ENCODE assay signal across 36 cellular contexts in the genomic region with DNA sequence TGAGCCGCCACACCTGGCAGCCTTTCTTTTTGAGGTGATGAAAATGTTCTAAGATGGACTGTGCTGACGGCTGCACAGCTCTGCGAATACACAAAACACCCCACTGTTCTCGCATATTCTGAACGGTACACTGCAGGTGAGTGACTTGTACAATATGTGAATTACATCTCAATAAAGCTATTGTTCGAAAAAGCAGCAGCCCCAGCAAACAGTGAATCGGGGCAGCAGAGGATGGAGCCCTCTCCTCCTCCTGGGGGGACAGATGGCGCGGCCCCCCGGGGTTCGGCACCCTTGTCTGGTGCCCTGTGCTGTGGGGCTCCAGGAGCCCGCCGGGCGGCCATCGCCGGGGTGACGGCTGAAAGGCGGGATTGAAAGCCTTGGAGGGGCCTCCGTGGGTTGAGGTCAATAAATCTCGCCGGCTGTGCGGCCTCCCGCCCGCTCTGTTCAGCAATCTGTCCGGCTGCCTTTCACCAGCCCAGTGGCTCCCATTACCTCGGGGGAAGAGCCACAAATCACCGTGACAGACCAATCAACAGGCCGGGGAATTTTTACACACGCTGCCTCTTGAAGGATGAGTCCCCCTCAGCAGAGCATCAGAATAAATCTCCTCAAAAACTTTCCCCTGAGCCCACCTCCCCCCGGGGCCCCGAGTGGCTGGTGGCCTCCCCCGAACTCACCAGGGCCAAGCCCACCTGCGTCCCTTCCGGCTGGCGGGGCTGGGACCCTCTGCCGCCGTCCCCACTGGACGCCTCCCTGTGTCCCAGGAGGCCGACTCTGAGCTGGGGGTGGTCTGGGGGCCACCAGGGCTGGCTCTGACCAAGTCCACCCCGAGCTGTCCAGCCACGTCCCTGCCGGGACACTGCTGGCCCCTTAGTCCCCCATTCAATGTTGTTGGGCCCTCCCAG. TPM values are rescaled to one million over a fixed set of nuclear protein-coding genes. Genes with fewer than 3 reads are reported as not detected.
"Had no signal": no experiment of that assay in that cellular context is flagged by ENCODE, and none has a peak within 500 bp of the region (broad histone marks: within the 10 kb centered on the region; RNA-seq: fewer than 3 reads in every experiment).

No MANE protein-coding gene starts in this region.

- H3K36me3 ChIP-seq: adrenal gland, breast epithelium, SJCRH30 had no signal

- H3K27ac ChIP-seq: adrenal gland, body of pancreas, breast epithelium, PC-9, RWPE1, SJCRH30, SK-N-MC had no signal

- H3K9me3 ChIP-seq: adrenal gland, body of pancreas, breast epithelium had no signal

- H3K4me3 Mint-ChIP-seq: activated CD4-positive, alpha-beta T cell treated with anti-CD3 and anti-CD28 coated beads for 36 hours; activated CD4-positive, alpha-beta T cell treated with anti-CD3 and anti-CD28 coated beads, Interleukin-2, amount 10 ng/mL, durations not matched to agents 7 days and 5 days; activated CD8-positive, alpha-beta T cell treated with anti-CD3 and anti-CD28 coated beads, Interleukin-2, amount 10 ng/mL, durations not matched to agents 7 days and 5 days; activated naive CD4-positive, alpha-beta T cell treated with anti-CD3 and anti-CD28 coated beads for 36 hours; activated T-cell treated with anti-CD3 and anti-CD28 coated beads, Interleukin-2, amount 50 U/mL, for 4 hours; activated T-helper 1 cell treated with anti-CD3 and anti-CD28 coated beads, Interleukin-12 subunit alpha, Interleukin-12 subunit beta, Interleukin-2, Interleukin-4 antibody, amounts not matched to agents 30 ng/mL and 10 ng/mL and 1 ng/mL, durations not matched to agents 14 hours and 24 hours and 36 hours had no signal

- H3K9me3 Mint-ChIP-seq: activated CD4-positive, alpha-beta T cell treated with anti-CD3 and anti-CD28 coated beads, Interleukin-2, amount 10 ng/mL, durations not matched to agents 7 days and 5 days; activated naive CD4-positive, alpha-beta T cell treated with anti-CD3 and anti-CD28 coated beads for 36 hours; activated naive CD4-positive, alpha-beta T cell treated with anti-CD3 and anti-CD28 coated beads, Interleukin-2, amount 50 U/mL, for 72 hours; activated T-cell treated with anti-CD3 and anti-CD28 coated beads, Interleukin-2, amount 50 U/mL, for 4 hours; activated T-helper 1 cell treated with anti-CD3 and anti-CD28 coated beads, Interleukin-12 subunit alpha, Interleukin-12 subunit beta, Interleukin-2, Interleukin-4 antibody, amounts not matched to agents 30 ng/mL and 10 ng/mL and 1 ng/mL, durations not matched to agents 14 hours and 24 hours and 36 hours had no signal

- ATAC-seq: activated CD4-positive, alpha-beta T cell treated with anti-CD3 and anti-CD28 coated beads for 36 hours; activated CD4-positive, CD25-positive, alpha-beta regulatory T cell treated with anti-CD3 and anti-CD28 coated beads, Interleukin-2, amount 50 U/mL, for 24 hours; activated CD8-positive, alpha-beta T cell treated with anti-CD3 and anti-CD28 coated beads, Interleukin-2, amount 10 ng/mL, durations not matched to agents 7 days and 5 days; activated naive CD4-positive, alpha-beta T cell treated with anti-CD3 and anti-CD28 coated beads, Interleukin-2, amount 50 U/mL, for 72 hours; activated T-cell treated with anti-CD3 and anti-CD28 coated beads, Interleukin-2, amount 50 U/mL, for 4 hours; body of pancreas had no signal

- H3K36me3 Mint-ChIP-seq: activated naive CD4-positive, alpha-beta T cell treated with anti-CD3 and anti-CD28 coated beads, Interleukin-2, amount 50 U/mL, for 72 hours had no signal

- DNase-seq: activated CD4-positive, alpha-beta T cell treated with anti-CD3 and anti-CD28 coated beads for 36 hours; activated CD4-positive, alpha-beta T cell treated with anti-CD3 and anti-CD28 coated beads, Interleukin-2, amount 10 ng/mL, durations not matched to agents 7 days and 5 days; activated CD4-positive, alpha-beta T cell treated with anti-CD3 and anti-CD28 coated beads, Interleukin-2, amount 50 U/mL, for 48 hours; activated CD8-positive, alpha-beta memory T cell treated with anti-CD3 and anti-CD28 coated beads, Interleukin-2, amount 50 U/mL, for 4 hours; activated CD8-positive, alpha-beta T cell treated with anti-CD3 and anti-CD28 coated beads, Interleukin-2, amount 10 ng/mL, durations not matched to agents 7 days and 5 days; activated gamma-delta T cell treated with Interleukin-2 at 50 U/mL for 16 hours; activated naive CD4-positive, alpha-beta T cell treated with anti-CD3 and anti-CD28 coated beads for 36 hours; activated T-cell treated with anti-CD3 and anti-CD28 coated beads for 4 hours; activated T-cell treated with anti-CD3 and anti-CD28 coated beads, Interleukin-2, amount 50 U/mL, for 4 hours; adrenal gland; body of pancreas; caudate nucleus; Karpas-422; KBM-7; NCI-H1105; NCI-H1436; NCI-H1694; NCI-H1930; NCI-H2081 treated with DMSO at 0.1 percent for 48 hours; NCI-H226; NCI-H524 treated with DMSO at 0.1 percent for 48 hours; NCI-H748 treated with DMSO at 0.1 percent for 48 hours; NK-92 treated with Interleukin-12 subunit alpha and Interleukin-12 subunit beta, amount 100 ng/mL, for 24 hours; PC-9; SHP77; T1000 had no signal

- H3K4me1 ChIP-seq: adrenal gland, body of pancreas, breast epithelium had no signal

- H3K27ac Mint-ChIP-seq: activated CD4-positive, alpha-beta T cell treated with anti-CD3 and anti-CD28 coated beads for 36 hours; activated CD8-positive, alpha-beta T cell treated with anti-CD3 and anti-CD28 coated beads, Interleukin-2, amount 10 ng/mL, durations not matched to agents 7 days and 5 days; activated naive CD4-positive, alpha-beta T cell treated with anti-CD3 and anti-CD28 coated beads for 36 hours; activated naive CD4-positive, alpha-beta T cell treated with anti-CD3 and anti-CD28 coated beads, Interleukin-2, amount 50 U/mL, for 72 hours; activated T-helper 1 cell treated with anti-CD3 and anti-CD28 coated beads, Interleukin-12 subunit alpha, Interleukin-12 subunit beta, Interleukin-2, Interleukin-4 antibody, amounts not matched to agents 30 ng/mL and 10 ng/mL and 1 ng/mL, durations not matched to agents 14 hours and 24 hours and 36 hours had no signal

- H3K4me3 ChIP-seq: adrenal gland, body of pancreas, breast epithelium, PC-9, SJCRH30, SK-N-MC had no signal

- H3K27me3 Mint-ChIP-seq: activated CD4-positive, alpha-beta T cell treated with anti-CD3 and anti-CD28 coated beads, Interleukin-2, amount 10 ng/mL, durations not matched to agents 7 days and 5 days had no signal

- H3K4me1 Mint-ChIP-seq: activated CD4-positive, alpha-beta T cell treated with anti-CD3 and anti-CD28 coated beads for 36 hours; activated CD4-positive, alpha-beta T cell treated with anti-CD3 and anti-CD28 coated beads, Interleukin-2, amount 10 ng/mL, durations not matched to agents 7 days and 5 days had no signal

RNA-seq across cellular contexts. Expression of gene LHX3, which starts 48.5 kb away (rescaled TPM):
- total RNA-seq: activated CD4-positive, alpha-beta T cell treated with anti-CD3 and anti-CD28 coated beads for 36 hours; activated CD4-positive, alpha-beta T cell treated with anti-CD3 and anti-CD28 coated beads, Interleukin-2, amount 10 ng/mL, durations not matched to agents 7 days and 5 days; activated naive CD4-positive, alpha-beta T cell treated with anti-CD3 and anti-CD28 coated beads for 36 hours; activated T-helper 1 cell treated with anti-CD3 and anti-CD28 coated beads, Interleukin-12 subunit alpha, Interleukin-12 subunit beta, Interleukin-2, Interleukin-4 antibody, amounts not matched to agents 30 ng/mL and 10 ng/mL and 1 ng/mL, durations not matched to agents 14 hours and 24 hours and 36 hours; adrenal gland; astrocyte; body of pancreas; breast epithelium; SJCRH30; T-helper 1 cell treated with Interleukin-12 subunit alpha and Interleukin-12 subunit beta and Interleukin-4 antibody, amounts not matched to agents 30 ng/mL and 1 ng/mL, for 36 hours; T-helper 2 cell treated with Interferon-gamma antibody and Interleukin-4, amounts not matched to agents 100 ng/mL and 5 ng/mL, for 36 hours had no signal
